ENCODE assay signal across 1 cellular context in genomic region chr6:3333263-3333662, GRCh38.
TF ChIP-seq lines count a peak whose summit lies in the region.

No MANE protein-coding gene starts in this region.

TF ChIP-seq in GM23338, 12 proteins besides CTCF, POLR2A, EP300 and RAD21 (continued from another document):
- no peak for TF ChIP-seq ZNF462 (CRISPR knock-in tag; IDR thresholded peaks at IDR 0.05)
- no peak for TF ChIP-seq CREB1 (CRISPR knock-in tag; IDR thresholded peaks at IDR 0.05; ENCODE audit: low read depth)
